In genomic region chr13:25017808-25018728, GRCh38 we compare ENCODE assay signal across 8 cellular contexts.
DNase-seq lines count a peak whose midpoint lies in the region; ATAC-seq and TF ChIP-seq lines count a peak whose summit lies in the region.
"Not testable (repeated sequence)": the region's sequence is repeated elsewhere in the genome, so short reads cannot be mapped to it uniquely, and the experiment has no call there.

No MANE protein-coding gene starts in this region.

- in situ Hi-C loops in GM18951 (cut with MboI; ENCODE audit: low sequenced_read_pairs, unreplicated experiment) = not testable (repeated sequence)

- WGBS in mesodermal cell (ENCODE audit: insufficient coverage in 2 of 2), 2 experiments = 3% methylated on average over 55 to 62 of the region's 79 CpGs

- H3K36me3 ChIP-seq in mesodermal cell (ENCODE audit: control insufficient read depth, insufficient read depth, low read length) = not testable (repeated sequence)

- H3K27ac Mint-ChIP-seq in T-helper 1 cell treated with Interleukin-12 subunit alpha and Interleukin-12 subunit beta and Interleukin-4 antibody, amounts not matched to agents 30 μg/mL and 1 μg/mL, for 36 hours = peak overlapping the region; percentile 43
- peak overlapping the region; percentile 57 for H3K27ac Mint-ChIP-seq in activated naive CD8-positive, alpha-beta T cell treated with anti-CD3 and anti-CD28 coated beads, Interleukin-2, amount 10 ng/mL, durations not matched to agents 7 days and 5 days

- H3K9me3 Mint-ChIP-seq in T-helper 1 cell treated with Interleukin-12 subunit alpha and Interleukin-12 subunit beta and Interleukin-4 antibody, amounts not matched to agents 30 μg/mL and 1 μg/mL, for 36 hours; activated naive CD8-positive, alpha-beta T cell treated with anti-CD3 and anti-CD28 coated beads, Interleukin-2, amount 10 ng/mL, durations not matched to agents 7 days and 5 days: not testable (repeated sequence)

- TF ChIP-seq CTCF in fibroblast of villous mesenchyme (IDR thresholded peaks at IDR 0.05; ENCODE audit: insufficient read depth, low read depth, low read length) = not testable (repeated sequence)

- peak; percentile 26 for TF ChIP-seq POLR2A in GM18951 (IDR thresholded peaks at IDR 0.05; ENCODE audit: extremely low read depth, insufficient read depth, insufficient read length)

- peaks cover 10% of the 10 kb centered on the region for H3K4me1 Mint-ChIP-seq in T-helper 1 cell treated with Interleukin-12 subunit alpha and Interleukin-12 subunit beta and Interleukin-4 antibody, amounts not matched to agents 30 μg/mL and 1 μg/mL, for 36 hours (ENCODE audit: low read depth)
- H3K4me1 Mint-ChIP-seq in activated naive CD8-positive, alpha-beta T cell treated with anti-CD3 and anti-CD28 coated beads, Interleukin-2, amount 10 ng/mL, durations not matched to agents 7 days and 5 days = not testable (repeated sequence)

- POLR2A ChIA-PET in activated naive CD8-positive, alpha-beta T cell treated with anti-CD3 and anti-CD28 coated beads, Interleukin-2, amount 10 ng/mL, durations not matched to agents 7 days and 5 days (lab: Charles Lee) = not testable (repeated sequence)

- H3K4me3 ChIP-seq in fibroblast of villous mesenchyme (ENCODE audit: low read depth, low read length) (peak overlapping the region; percentile 12), mesodermal cell (ENCODE audit: extremely low read depth, insufficient read depth, low read length, poor library complexity, severe bottlenecking) (peak overlapping the region; percentile 31)

- DNase-seq in A172 (ENCODE audit: low spot score) = peak; percentile 66
- peak; percentile 66 to 79 for DNase-seq in NCI-H2081 (lab: John Stamatoyannopoulos, UW)
- peak; percentile 70 for DNase-seq in activated naive CD8-positive, alpha-beta T cell treated with anti-CD3 and anti-CD28 coated beads, Interleukin-2, amount 10 ng/mL, durations not matched to agents 7 days and 5 days
- DNase-seq in fibroblast of villous mesenchyme (ENCODE audit: low read depth) = not testable (repeated sequence)
- DNase-seq in stimulated activated CD4-positive, alpha-beta T cell treated with anti-CD3 and anti-CD28 coated beads, Interleukin-15, amount 100 ng/mL, for 24 hours = peak; percentile 80

- peaks cover 52% of the 10 kb centered on the region for H3K27me3 Mint-ChIP-seq in T-helper 1 cell treated with Interleukin-12 subunit alpha and Interleukin-12 subunit beta and Interleukin-4 antibody, amounts not matched to agents 30 μg/mL and 1 μg/mL, for 36 hours (ENCODE audit: low read depth)
- H3K27me3 Mint-ChIP-seq in activated naive CD8-positive, alpha-beta T cell treated with anti-CD3 and anti-CD28 coated beads, Interleukin-2, amount 10 ng/mL, durations not matched to agents 7 days and 5 days = peaks cover 63% of the 10 kb centered on the region

- not testable (repeated sequence) for H3K27ac ChIP-seq in mesodermal cell (ENCODE audit: low read depth, low read length, severe bottlenecking)

- not testable (repeated sequence) for H3K9me3 ChIP-seq in mesodermal cell (ENCODE audit: control insufficient read depth, low read length)

- ATAC-seq in activated naive CD8-positive, alpha-beta T cell treated with anti-CD3 and anti-CD28 coated beads, Interleukin-2, amount 10 ng/mL, durations not matched to agents 7 days and 5 days (ENCODE audit: low read depth) = peak; percentile 98

- not testable (repeated sequence) for H3K36me3 Mint-ChIP-seq in T-helper 1 cell treated with Interleukin-12 subunit alpha and Interleukin-12 subunit beta and Interleukin-4 antibody, amounts not matched to agents 30 μg/mL and 1 μg/mL, for 36 hours (ENCODE audit: low read depth); activated naive CD8-positive, alpha-beta T cell treated with anti-CD3 and anti-CD28 coated beads, Interleukin-2, amount 10 ng/mL, durations not matched to agents 7 days and 5 days

- peak overlapping the region; percentile 72 for H3K4me3 Mint-ChIP-seq in T-helper 1 cell treated with Interleukin-12 subunit alpha and Interleukin-12 subunit beta and Interleukin-4 antibody, amounts not matched to agents 30 μg/mL and 1 μg/mL, for 36 hours
- peak overlapping the region; percentile 75 for H3K4me3 Mint-ChIP-seq in activated naive CD8-positive, alpha-beta T cell treated with anti-CD3 and anti-CD28 coated beads, Interleukin-2, amount 10 ng/mL, durations not matched to agents 7 days and 5 days

- H3K4me1 ChIP-seq in mesodermal cell (ENCODE audit: control insufficient read depth, insufficient read depth, low read length, poor library complexity, severe bottlenecking) = not testable (repeated sequence)
